In the genomic region with DNA sequence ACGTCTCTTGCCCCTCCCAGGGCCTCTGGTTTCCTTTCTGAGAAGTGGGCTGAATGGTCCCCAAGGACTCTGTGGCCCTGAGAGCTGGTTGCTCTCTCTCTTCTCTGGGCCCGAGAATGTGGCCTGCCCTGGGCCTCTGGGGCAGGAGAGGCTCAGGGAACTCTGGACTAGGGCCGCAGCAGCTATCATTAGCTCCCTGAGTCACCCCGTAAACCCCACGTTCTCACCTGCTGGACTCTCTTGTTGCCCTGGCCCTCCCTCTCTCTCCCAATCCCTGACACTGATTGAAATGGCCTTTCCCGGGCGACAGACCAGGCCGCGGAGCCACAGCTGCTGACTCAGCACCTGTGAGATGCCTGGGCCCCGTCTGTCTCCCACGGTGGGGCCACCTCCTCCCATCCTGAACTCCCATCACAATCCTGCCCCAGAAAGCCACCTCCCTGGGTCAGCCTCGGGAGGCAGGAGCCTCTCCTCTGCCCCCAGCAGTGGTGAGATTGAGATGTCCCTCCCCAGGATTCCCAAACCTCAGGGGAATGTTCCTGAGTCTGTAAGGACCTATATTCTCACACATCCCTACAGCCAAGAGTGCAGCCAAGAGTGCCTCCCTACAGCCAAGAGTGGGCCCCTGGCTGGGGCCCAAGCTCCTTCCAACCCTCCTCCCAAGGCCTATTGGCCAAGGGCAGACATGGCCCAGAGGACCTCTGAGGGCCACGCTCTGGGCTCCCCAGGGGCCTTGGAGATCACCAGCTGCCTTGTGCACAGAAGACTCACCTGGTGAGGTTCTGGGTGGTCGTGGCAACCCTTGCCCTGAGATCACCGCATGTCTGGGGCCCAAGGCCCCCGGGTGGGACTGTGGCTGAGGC, we compare ENCODE assay signal across 10 cellular contexts. TPM values are rescaled to one million over a fixed set of nuclear protein-coding genes. Genes with fewer than 3 reads are reported as not detected.
A peak's percentile ranks its signal among the peaks of the same experiment; 100 is the strongest.
DNase-seq lines count a peak whose midpoint lies in the region; ATAC-seq, FAIRE-seq and TF ChIP-seq lines count a peak whose summit lies in the region.
"Had no signal": no experiment of that assay in that cellular context is flagged by ENCODE, and none has a peak within 500 bp of the region (broad histone marks: within the 10 kb centered on the region; RNA-seq: fewer than 3 reads in every experiment).

No MANE protein-coding gene starts in this region.

- H3K9me3 ChIP-seq in HEK293 (ENCODE audit: control insufficient read depth, insufficient read depth, low read depth, low read length) (no peaks in the 10 kb centered on the region), GM12878 (replicated peaks; ENCODE audit: control insufficient read depth, insufficient read depth, low read length) (no peaks in the 10 kb centered on the region)

- TF ChIP-seq EP300 in GM12878 (IDR thresholded peaks at IDR 0.05; ENCODE audit: borderline replicate concordance in 1 of 2, control insufficient read depth in 1 of 2, low read depth in 2 of 2, low read length in 2 of 2), result no peak

- H3K79me2 ChIP-seq in GM12878 (ENCODE audit: control insufficient read depth, insufficient read depth, low read length), result no peaks in the 10 kb centered on the region; the same call in none of the 2 replicates

- TF ChIP-seq CTCF in GM12865 (IDR thresholded peaks at IDR 0.05; ENCODE audit: insufficient read depth, low read depth, low read length, missing control alignments) (no peak), HEK293 (tag by site-specific recombination; IDR thresholded peaks at IDR 0.05) (no peak), GM12878 (IDR thresholded peaks at IDR 0.05 in 2 of 3, conservative IDR thresholded peaks at IDR 0.05 in 1 of 3; ENCODE audit: control insufficient read depth in 2 of 3, extremely low read depth in 1 of 3, insufficient read depth in 1 of 3, low read depth in 3 of 3, low read length in 3 of 3) (no peak), omental fat pad (IDR thresholded peaks at IDR 0.05) (no peak)

- H3K4me2 ChIP-seq in GM12878 (ENCODE audit: control insufficient read depth, insufficient read depth), result peak overlapping the region; percentile 99

- H3K4me3 ChIP-seq in GM12865 (ENCODE audit: low read depth, low read length), result peak overlapping the region; percentile 12
- no peak overlapping the region for H3K4me3 ChIP-seq in HEK293 (ENCODE audit: low read depth, low read length)
- H3K4me3 ChIP-seq in GM12878, result peak overlapping the region; percentile 42; the same call in 1 of the 2 replicates

- TF ChIP-seq POLR2A in GM12878 (IDR thresholded peaks at IDR 0.05; ENCODE audit: low read depth, low read length), result no peak

- no peak for TF ChIP-seq RAD21 in GM12878 (IDR thresholded peaks at IDR 0.05; ENCODE audit: insufficient read depth, low read depth, low read length)

- peak overlapping the region; percentile 63 for H3K9ac ChIP-seq in GM12878 (ENCODE audit: control insufficient read depth, insufficient read depth, low read length)

- H4K20me1 ChIP-seq in GM12878 (ENCODE audit: control insufficient read depth, insufficient read depth), result no peaks in the 10 kb centered on the region

- ATAC-seq in GM12878, result peak; percentile 39
- ATAC-seq in omental fat pad (ENCODE audit: low FRiP score), result peak; percentile 9

- in situ Hi-C loops in GM12878 (cut with MboI), result no loop called here

- H3K36me3 ChIP-seq in HEK293 (ENCODE audit: control insufficient read depth in 2 of 2, insufficient read depth in 1 of 2, low read length in 2 of 2), result no peaks in the 10 kb centered on the region
- no peaks in the 10 kb centered on the region for H3K36me3 ChIP-seq in GM12878 (ENCODE audit: control insufficient read depth in 2 of 2, insufficient read depth in 2 of 2, low read length in 1 of 2)

- WGBS in GM12878 (ENCODE audit: insufficient coverage, insufficient replicate concordance, low lambda C conversion rate, missing lambda C conversion rate), result 1% methylated on average over 16 of the region's 16 CpGs

- POLR2A ChIA-PET in HEK293 (lab: Yijun Ruan, JAX) (interaction anchor here (1.1 kb wide), 1 partner anchor 79 kb away, joined by 4 read pairs; a partner anchor contains a TSS), GM12878 (lab: Charles Lee) (interaction anchor here (0.5 to 1.4 kb wide), 2 partner anchors 13 to 79 kb away, joined by 4 read pairs; a partner anchor contains a TSS)

- peak overlapping the region; percentile 67 for H2AFZ ChIP-seq in GM12878 (ENCODE audit: control insufficient read depth, low read depth, low read length)

- H3K27me3 ChIP-seq in GM12878 (replicated peaks in 1 of 2; ENCODE audit: control insufficient read depth in 2 of 2, insufficient read depth in 2 of 2, low read length in 1 of 2), result no peaks in the 10 kb centered on the region

- TSS peak; percentile 84 for BruUV-seq in GM12878 (replicated peaks; lab: Mats Ljungman, UMichigan)

- H3K4me1 ChIP-seq in HEK293 (ENCODE audit: control insufficient read depth, insufficient read depth, low read length) (no peaks in the 10 kb centered on the region; the same call in 1 of the 2 replicates), GM12878 (ENCODE audit: control insufficient read depth, insufficient read depth, low read length) (peaks cover 38% of the 10 kb centered on the region)

- CTCF ChIA-PET in HEK293 (lab: Yijun Ruan, JAX), result no interaction called here
- CTCF ChIA-PET in GM12878 (lab: Yijun Ruan, JAX), result interaction anchor here (1.1 to 2.0 kb wide), 4 partner anchors 9 to 356 kb away, joined by 3 to 8 read pairs (median 4); no protein-coding TSS in a partner anchor

- SMC1A ChIA-PET in GM12878 (lab: Charles Lee; ENCODE audit: uncharacterized antibody, unreplicated experiment), result interaction anchor here (0.9 to 1.5 kb wide), 4 partner anchors 8 to 166 kb away, joined by 3 to 6 read pairs (median 4); a partner anchor contains a TSS

- RAD21 ChIA-PET in GM12878 (lab: Charles Lee; ENCODE audit: unreplicated experiment), result interaction anchor here (0.9 to 4.1 kb wide), 4 partner anchors 11 to 180 kb away, joined by 3 to 26 read pairs (median 4); a partner anchor contains a TSS

- intact Hi-C loops in GM12878 (cut with micrococcal nuclease; ENCODE audit: unreplicated experiment), result loop anchor here (10.0 kb wide), 1 partner anchor 108 kb away; a partner anchor contains a TSS

- no peak overlapping the region for H3K27ac ChIP-seq in HEK293 (ENCODE audit: extremely low read depth, low read depth, low read length)
- H3K27ac ChIP-seq in GM12878 (ENCODE audit: control insufficient read depth, insufficient read depth), result peak overlapping the region; percentile 92

- DNase-seq in GM12865 (ENCODE audit: low read depth) (peak; percentile 59), GM12878 (ENCODE audit: low read depth, low spot score) (no peak), omental fat pad (ENCODE audit: low spot score) (no peak), T-helper 9 cell (no peak), T-helper 2 cell (no peak), NCI-H2107 (lab: John Stamatoyannopoulos, UW) (no peak)
- no peak for DNase-seq in stimulated activated CD4-positive, alpha-beta T cell treated with anti-CD3 and anti-CD28 coated beads, Interleukin-4, amount 100 ng/mL, for 24 hours
- DNase-seq: effector CD8-positive, alpha-beta T cell; NCI-H1930 had no signal

- FAIRE-seq in GM12878 (lab: Jason Lieb, UNC), result no peak

TF ChIP-seq in HEK293, 187 proteins besides CTCF, POLR2A, EP300 and RAD21 (continues in another document):
- TF ChIP-seq GLIS2 (tag by site-specific recombination; IDR thresholded peaks at IDR 0.05), result 0 out of 2 replicates have a peak, but pooled peaks have one; percentile 15

TF ChIP-seq in GM12878, 131 proteins besides CTCF, POLR2A, EP300 and RAD21 (continues in another document):
- TF ChIP-seq MEF2B (IDR thresholded peaks at IDR 0.05; ENCODE audit: partially characterized antibody, poor library complexity, severe bottlenecking), result peak; percentile 27

RNA-seq across cellular contexts. Expression of a gene that starts 0.5 kb away (rescaled TPM):
- 74.5 and 76.8 TPM in 2 replicates for total RNA-seq in GM12878 (2013; cell fraction: nucleolus; rRNA removed)
- total RNA-seq in GM12878 (2014; rRNA removed), result 2.7 and 3.7 TPM in 2 replicates
- total RNA-seq in GM12878 (2014; rRNA removed; fragmentation: Illumina TruSeq; extraction: Trizol), result 2.7 and 2.8 TPM in 2 replicates
- total RNA-seq in GM12878 (2021), result 3.6 and 5.2 TPM in 2 replicates
- 5.5 TPM for polyA plus RNA-seq in GM12878 (2011; ENCODE audit: low read depth)
- 8.7 and 12.0 TPM in 2 replicates for polyA plus RNA-seq in GM12878 (2011; rRNA removed)
- 12.1 and 15.3 TPM in 2 replicates for polyA plus RNA-seq in GM12878 (2011; cell fraction: cytosol; rRNA removed)
- polyA plus RNA-seq in GM12878 (2011; cell fraction: nucleus; rRNA removed), result 37.3 and 39.1 TPM in 2 replicates
- polyA plus RNA-seq in GM12878 (2012), result 7.1 and 7.9 TPM in 2 replicates
- polyA plus RNA-seq in GM12878 (2014; fragmentation: Illumina TruSeq; extraction: Trizol), result 3.3 and 4.1 TPM in 2 replicates
- under 1 TPM; 0.52 to 0.60 TPM for polyA plus RNA-seq in GM12878 (2014; fragmentation: Nextera tagmentation; extraction: Ambion mirVana)
- polyA plus RNA-seq in GM12878 (2014; rRNA removed), result 4.4 and 4.5 TPM in 2 replicates
- polyA plus RNA-seq in GM12878 (2016; fragmentation: Nextera tagmentation; extraction: Ambion mirVana), result 1 to 10 TPM; 1.6 to 2.1 TPM
- 19.7 and 20.9 TPM in 2 replicates for polyA minus RNA-seq in GM12878 (2011; rRNA and poly(A)+ RNA removed)
- polyA minus RNA-seq in GM12878 (2011; cell fraction: cytosol; rRNA and poly(A)+ RNA removed), result 5.2 and 7.4 TPM in 2 replicates
- polyA minus RNA-seq in GM12878 (2011; cell fraction: nucleus; rRNA and poly(A)+ RNA removed), result 18.5 and 22.5 TPM in 2 replicates
- 1 to 10 TPM in 1 of 4 donors, under 1 TPM in 3; 0.36 to 3.0 (median 0.86) TPM for total RNA-seq in omental fat pad

RNA-seq across cellular contexts. Expression of a gene that starts 52.1 kb away (rescaled TPM):
- total RNA-seq in GM12878 (2013; cell fraction: nucleolus; rRNA removed), result 11.9 and 13.3 TPM in 2 replicates
- total RNA-seq in GM12878 (2014; rRNA removed) (1.9 TPM in 2 replicates), GM12878 (2014; rRNA removed; fragmentation: Illumina TruSeq; extraction: Trizol) (1.6 and 1.9 TPM in 2 replicates), GM12878 (2021) (2.3 and 3.5 TPM in 2 replicates), omental fat pad (1 to 10 TPM; 1.7 to 9.9 (median 2.7) TPM)
- polyA plus RNA-seq in GM12878 (2011; ENCODE audit: low read depth), result 1.2 TPM
- polyA plus RNA-seq in GM12878 (2011; rRNA removed) (0.68 and 0.75 TPM in 2 replicates), GM12878 (2014; fragmentation: Illumina TruSeq; extraction: Trizol) (1.5 and 2.4 TPM in 2 replicates), GM12878 (2014; fragmentation: Nextera tagmentation; extraction: Ambion mirVana) (under 1 TPM; 0.39 to 0.42 TPM), GM12878 (2014; rRNA removed) (4.2 and 5.2 TPM in 2 replicates), GM12878 (2016; fragmentation: Nextera tagmentation; extraction: Ambion mirVana) (1 to 10 TPM; 1.9 to 2.1 TPM)
- 0.99 and 1.2 TPM in 2 replicates for polyA plus RNA-seq in GM12878 (2011; cell fraction: cytosol; rRNA removed)
- polyA plus RNA-seq in GM12878 (2011; cell fraction: nucleus; rRNA removed), result 3.1 TPM in 2 replicates
- polyA plus RNA-seq in GM12878 (2012), result 1.8 and 2.6 TPM in 2 replicates
- polyA minus RNA-seq in GM12878 (2011; rRNA and poly(A)+ RNA removed), result 0.95 and 1.3 TPM in 2 replicates
- 0.83 and 0.94 TPM in 2 replicates for polyA minus RNA-seq in GM12878 (2011; cell fraction: cytosol; rRNA and poly(A)+ RNA removed)
- polyA minus RNA-seq in GM12878 (2011; cell fraction: nucleus; rRNA and poly(A)+ RNA removed), result 1.2 and 1.8 TPM in 2 replicates
